ENCODE assay signal across 8 cellular contexts in genomic region chr6:5173862-5174643, GRCh38.
DNase-seq lines count a peak whose midpoint lies in the region; ATAC-seq and TF ChIP-seq lines count a peak whose summit lies in the region.

No MANE protein-coding gene starts in this region.

- H3K14ac ChIP-seq in trophoblast cell (ENCODE audit: low read length), result no peak overlapping the region

- no peaks in the 10 kb centered on the region for H3K36me3 Mint-ChIP-seq in WTC11

- no peak overlapping the region for H3K4me2 ChIP-seq in trophoblast cell (ENCODE audit: low read length)

- no peak overlapping the region for H3K4me3 Mint-ChIP-seq in WTC11

- TF ChIP-seq CTCF in left ventricle myocardium inferior (IDR thresholded peaks at IDR 0.05; ENCODE audit: borderline replicate concordance) (no peak), right atrium auricular region (IDR thresholded peaks at IDR 0.05) (no peak), WTC11 (IDR thresholded peaks at IDR 0.05) (no peak), fibroblast of villous mesenchyme (IDR thresholded peaks at IDR 0.05; ENCODE audit: insufficient read depth, low read depth, low read length) (no peak), prostate gland (IDR thresholded peaks at IDR 0.05) (no peak)

- H3K9me3 Mint-ChIP-seq in WTC11, result no peaks in the 10 kb centered on the region

- peak overlapping the region; percentile 36 for H3K4me3 ChIP-seq in left ventricle myocardium inferior
- H3K4me3 ChIP-seq in right atrium auricular region, result no peak overlapping the region
- peak overlapping the region; percentile 8 for H3K4me3 ChIP-seq in fibroblast of villous mesenchyme (ENCODE audit: low read depth, low read length)
- H3K4me3 ChIP-seq in prostate gland, result no peak overlapping the region
- no peak overlapping the region for H3K4me3 ChIP-seq in trophoblast cell (ENCODE audit: low read depth, low read length)

- H3K4ac ChIP-seq in trophoblast cell (ENCODE audit: low read depth, low read length), result no peak overlapping the region

- DNase-seq in left ventricle myocardium inferior (no peak), right atrium auricular region (ENCODE audit: low spot score) (no peak), WTC11 (ENCODE audit: low spot score) (no peak), fibroblast of villous mesenchyme (ENCODE audit: low read depth) (peak; percentile 63), prostate gland (ENCODE audit: low spot score) (no peak), trophoblast cell (no peak)
- DNase-seq in stimulated activated CD8-positive, alpha-beta memory T cell treated with anti-CD3 and anti-CD28 coated beads, Interleukin-4, amount 100 ng/mL, for 1 hour (ENCODE audit: low read depth in 2 of 2, low spot score in 1 of 2), result peak; percentile 6 to 19

- H3K27ac ChIP-seq in left ventricle myocardium inferior (replicated peaks), result peak overlapping the region; percentile 47
- no peak overlapping the region for H3K27ac ChIP-seq in right atrium auricular region
- H3K27ac ChIP-seq in prostate gland, result no peak overlapping the region
- H3K27ac ChIP-seq in trophoblast cell (ENCODE audit: low read depth, low read length), result no peak overlapping the region

- H3K36me3 ChIP-seq in left ventricle myocardium inferior, result no peaks in the 10 kb centered on the region
- no peaks in the 10 kb centered on the region for H3K36me3 ChIP-seq in right atrium auricular region
- no peaks in the 10 kb centered on the region for H3K36me3 ChIP-seq in prostate gland
- H3K36me3 ChIP-seq in trophoblast cell (ENCODE audit: control insufficient read depth in 1 of 2, insufficient read depth in 2 of 2, low read length in 2 of 2), result no peaks in the 10 kb centered on the region

- H3K9me3 ChIP-seq in left ventricle myocardium inferior (replicated peaks) (no peaks in the 10 kb centered on the region), right atrium auricular region (no peaks in the 10 kb centered on the region), prostate gland (no peaks in the 10 kb centered on the region), trophoblast cell (ENCODE audit: insufficient read depth, low read depth, low read length) (no peaks in the 10 kb centered on the region)

- H3K79me2 ChIP-seq in trophoblast cell (ENCODE audit: control insufficient read depth, insufficient read depth, low read length, poor library complexity), result no peaks in the 10 kb centered on the region

- no peak overlapping the region for H3K9ac ChIP-seq in trophoblast cell (ENCODE audit: low read length)

- no peak overlapping the region for H2BK120ac ChIP-seq in trophoblast cell (ENCODE audit: insufficient read depth, low read length, poor library complexity)

- no peak overlapping the region for H2BK5ac ChIP-seq in trophoblast cell (ENCODE audit: low read depth, low read length, poor library complexity)

- no peak overlapping the region for H3K23ac ChIP-seq in trophoblast cell (ENCODE audit: low read length)

- peak overlapping the region; percentile 70; the same call in 1 of the 2 replicates for H3K27ac Mint-ChIP-seq in WTC11

- H3K4me1 ChIP-seq in left ventricle myocardium inferior, result peaks cover 14% of the 10 kb centered on the region
- H3K4me1 ChIP-seq in right atrium auricular region, result peaks cover 0 to 2% of the 10 kb centered on the region in 2 donors
- H3K4me1 ChIP-seq in prostate gland (replicated peaks), result no peaks in the 10 kb centered on the region
- H3K4me1 ChIP-seq in trophoblast cell (ENCODE audit: control insufficient read depth in 1 of 2, insufficient read depth in 2 of 2, low read length in 2 of 2), result no peaks in the 10 kb centered on the region

- no peaks in the 10 kb centered on the region for H3K27me3 Mint-ChIP-seq in WTC11 (ENCODE audit: low read depth)

- H2AK5ac ChIP-seq in trophoblast cell (ENCODE audit: low read length), result no peak overlapping the region

- no peak overlapping the region for H4K12ac ChIP-seq in trophoblast cell (ENCODE audit: low read depth, low read length)

- CTCF ChIA-PET in WTC11 (lab: Charles Lee), result interaction anchor here (0.5 to 2.8 kb wide), 22 partner anchors 8 to 270 kb away, joined by 3 to 45 read pairs (median 6); no protein-coding TSS in a partner anchor

- no peak overlapping the region for H2BK12ac ChIP-seq in trophoblast cell (ENCODE audit: low read length)

- peaks cover 29% of the 10 kb centered on the region for H3K4me1 Mint-ChIP-seq in WTC11

- 66% methylated on average over 9 of the region's 9 CpGs for WGBS in prostate gland
- WGBS in trophoblast cell (ENCODE audit: extremely low coverage, insufficient coverage, insufficient read length), result no CpG with 5 or more reads among the region's 9 CpGs

- H2AFZ ChIP-seq in trophoblast cell (ENCODE audit: insufficient read depth, low read length, poor library complexity), result no peak overlapping the region

- H3K27me3 ChIP-seq in left ventricle myocardium inferior (ENCODE audit: low read depth), result no peaks in the 10 kb centered on the region
- no peaks in the 10 kb centered on the region for H3K27me3 ChIP-seq in right atrium auricular region
- H3K27me3 ChIP-seq in prostate gland (replicated peaks; ENCODE audit: insufficient read depth), result no peaks in the 10 kb centered on the region
- H3K27me3 ChIP-seq in trophoblast cell (ENCODE audit: insufficient read depth, low read length), result no peaks in the 10 kb centered on the region

- intact Hi-C loops in left ventricle myocardium inferior (cut with micrococcal nuclease), result no loop called here
- intact Hi-C loops in prostate gland (cut with DNase I), result no loop called here

- H3K79me1 ChIP-seq in trophoblast cell (ENCODE audit: low read length), result no peaks in the 10 kb centered on the region

- no peak overlapping the region for H4K8ac ChIP-seq in trophoblast cell (ENCODE audit: low read depth, low read length)

- ATAC-seq in HG03064 (IDR thresholded peaks at IDR 0.05; ENCODE audit: low read depth, unreplicated experiment) (peak; percentile 93), WTC11 (no peak)

- no peak for TF ChIP-seq POLR2A in prostate gland (IDR thresholded peaks at IDR 0.05)

- POLR2A ChIA-PET in WTC11 (lab: Charles Lee), result interaction anchor here (1.0 kb wide), 1 partner anchor 9 kb away, joined by 3 read pairs; no protein-coding TSS in a partner anchor

- no peak overlapping the region for H3K18ac ChIP-seq in trophoblast cell (ENCODE audit: low read length)

- no peak overlapping the region for H4K91ac ChIP-seq in trophoblast cell (ENCODE audit: low read depth, low read length)

TF ChIP-seq in WTC11, 78 proteins besides CTCF, POLR2A, EP300 and RAD21:
- TF ChIP-seq RORB (CRISPR knock-in tag; IDR thresholded peaks at IDR 0.05), result no peak
- no peak for TF ChIP-seq ZNF232 (CRISPR knock-in tag; IDR thresholded peaks at IDR 0.05)
- TF ChIP-seq ZNF138 (CRISPR knock-in tag; conservative IDR thresholded peaks at IDR 0.05), result no peak
- TF ChIP-seq NR1H2 (CRISPR knock-in tag; IDR thresholded peaks at IDR 0.05), result no peak
- TF ChIP-seq ERG (CRISPR knock-in tag; IDR thresholded peaks at IDR 0.05), result no peak
- no peak for TF ChIP-seq GRHL2 (CRISPR knock-in tag; IDR thresholded peaks at IDR 0.05; ENCODE audit: insufficient replicate concordance, severe bottlenecking)
- TF ChIP-seq ZNF281 (CRISPR knock-in tag; IDR thresholded peaks at IDR 0.05), result no peak
- TF ChIP-seq ZNF416 (CRISPR knock-in tag; IDR thresholded peaks at IDR 0.05), result no peak
TF ChIP-seq in WTC11: peak in this region for 0.

Comparison
In these comparisons a context has a peak if more than half of its experiments do, and no peak if none do; other contexts are left out.
1. H3K4me3 ChIP-seq: peak in left ventricle myocardium inferior (single experiment) and fibroblast of villous mesenchyme (single experiment); none in right atrium auricular region (0 of 2), prostate gland (0 of 2) and trophoblast cell (single experiment).
2. DNase-seq: peak in fibroblast of villous mesenchyme (single experiment) and stimulated activated CD8-positive, alpha-beta memory T cell treated with anti-CD3 and anti-CD28 coated beads, Interleukin-4, amount 100 ng/mL, for 1 hour (2 of 2); none in left ventricle myocardium inferior (single experiment), right atrium auricular region (single experiment), WTC11 (single experiment), prostate gland (single experiment) and trophoblast cell (0 of 2).